In genomic region chr1:15847893-15848142, GRCh38 we compare ENCODE assay signal across 8 cellular contexts. TPM values are rescaled to one million over a fixed set of nuclear protein-coding genes. Genes with fewer than 3 reads are reported as not detected.
DNase-seq lines count a peak whose midpoint lies in the region; ATAC-seq and TF ChIP-seq lines count a peak whose summit lies in the region.

No MANE protein-coding gene starts in this region.

- peaks cover 24% of the 10 kb centered on the region for H3K79me1 ChIP-seq in trophoblast cell (ENCODE audit: low read length)

- peak overlapping the region; percentile 66 for H2AFZ ChIP-seq in DND-41 (ENCODE audit: low read depth, low read length)
- peak overlapping the region; percentile 49; the same call in 1 of the 2 replicates for H2AFZ ChIP-seq in PC-3 (ENCODE audit: low read length)
- H2AFZ ChIP-seq in trophoblast cell (ENCODE audit: insufficient read depth, low read length, poor library complexity) = peak overlapping the region; percentile 97

- peak overlapping the region; percentile 75 for H2BK12ac ChIP-seq in trophoblast cell (ENCODE audit: low read length)

- peak overlapping the region; percentile 86 for H4K12ac ChIP-seq in trophoblast cell (ENCODE audit: low read depth, low read length)

- H3K4me2 ChIP-seq in DND-41 (ENCODE audit: insufficient read depth, low read length) (peak overlapping the region; percentile 84), PC-3 (ENCODE audit: low read length) (peak overlapping the region; percentile 100), trophoblast cell (ENCODE audit: low read length) (peak overlapping the region; percentile 84)

- H3K4ac ChIP-seq in trophoblast cell (ENCODE audit: low read depth, low read length) = peak overlapping the region; percentile 95

- H4K8ac ChIP-seq in trophoblast cell (ENCODE audit: low read depth, low read length) = peak overlapping the region; percentile 71

- intact Hi-C loops in PC-3 (cut with micrococcal nuclease) = loop anchor here (1.0 to 5.0 kb wide), 3 partner anchors 13 to 69 kb away; no protein-coding TSS in a partner anchor

- H2AK5ac ChIP-seq in trophoblast cell (ENCODE audit: low read length) = peak overlapping the region; percentile 79

- peak overlapping the region; percentile 94 for H3K18ac ChIP-seq in trophoblast cell (ENCODE audit: low read length)

- peak overlapping the region; percentile 77 for H3K14ac ChIP-seq in trophoblast cell (ENCODE audit: low read length)

- POLR2A ChIA-PET in PC-3 (lab: Charles Lee; ENCODE audit: unreplicated experiment) = interaction anchor here (0.5 to 1.1 kb wide), 5 partner anchors 13 to 52 kb away, joined by 4 to 11 read pairs (median 7); no protein-coding TSS in a partner anchor

- H3K27me3 ChIP-seq in DND-41 (ENCODE audit: insufficient read depth, low read length, poor library complexity) (no peaks in the 10 kb centered on the region), PC-3 (ENCODE audit: low read length) (no peaks in the 10 kb centered on the region), trophoblast cell (ENCODE audit: insufficient read depth, low read length) (no peaks in the 10 kb centered on the region)

- peaks cover 7% of the 10 kb centered on the region for H3F3A ChIP-seq in PC-3 (ENCODE audit: low read length, unreplicated experiment)

- WGBS in trophoblast cell (ENCODE audit: extremely low coverage, insufficient coverage, insufficient read length) = no CpG with 5 or more reads among the region's 34 CpGs

- no peak overlapping the region for H3K23ac ChIP-seq in trophoblast cell (ENCODE audit: low read length)

- H2BK5ac ChIP-seq in trophoblast cell (ENCODE audit: low read depth, low read length, poor library complexity) = peak overlapping the region; percentile 79

- no peaks in the 10 kb centered on the region for H3K9me2 ChIP-seq in PC-3 (replicated peaks; ENCODE audit: low read length)

- H3K4me3 ChIP-seq in DND-41 (ENCODE audit: low read depth in 1 of 2, low read length in 2 of 2) = peak overlapping the region; percentile 65 to 66; a peak in 3 of 4 replicates
- H3K4me3 ChIP-seq in PC-3 (ENCODE audit: low read length) = peak overlapping the region; percentile 90
- H3K4me3 ChIP-seq in trophoblast cell (ENCODE audit: low read depth, low read length) = peak overlapping the region; percentile 92

- H3K4me1 ChIP-seq in DND-41 (ENCODE audit: insufficient read depth, low read length) = peaks cover 64% of the 10 kb centered on the region
- peaks cover 46% of the 10 kb centered on the region for H3K4me1 ChIP-seq in PC-3 (ENCODE audit: insufficient read depth, low read length)
- H3K4me1 ChIP-seq in trophoblast cell (ENCODE audit: control insufficient read depth in 1 of 2, insufficient read depth in 2 of 2, low read length in 2 of 2) = peaks cover 0 to 1% of the 10 kb centered on the region in 2 experiments

- no peak for TF ChIP-seq CTCF in DND-41 (IDR thresholded peaks at IDR 0.05; ENCODE audit: borderline replicate concordance, extremely low read depth, low read length, poor library complexity, severe bottlenecking)
- TF ChIP-seq CTCF in PC-3 (conservative IDR thresholded peaks at IDR 0.05; ENCODE audit: low read depth, low read length) = no peak
- no peak for TF ChIP-seq CTCF in GM10266 (IDR thresholded peaks at IDR 0.05; ENCODE audit: control insufficient read depth, insufficient read depth, low read depth, missing control alignments)

- no peak for ATAC-seq in DND-41 (ENCODE audit: insufficient read depth, low read depth)
- ATAC-seq in PC-3 = no peak
- ATAC-seq in HG03469 (IDR thresholded peaks at IDR 0.05; ENCODE audit: unreplicated experiment) = no peak

- BruUV-seq in PC-3 (replicated peaks; lab: Mats Ljungman, UMichigan) = no TSS peak

- H3K36me3 ChIP-seq in DND-41 (ENCODE audit: insufficient read depth, low read length) (peaks cover 2% of the 10 kb centered on the region; the same call in 1 of the 2 replicates), PC-3 (ENCODE audit: low read depth, low read length) (no peaks in the 10 kb centered on the region), trophoblast cell (ENCODE audit: control insufficient read depth in 1 of 2, insufficient read depth in 2 of 2, low read length in 2 of 2) (no peaks in the 10 kb centered on the region)

- H2BK120ac ChIP-seq in trophoblast cell (ENCODE audit: insufficient read depth, low read length, poor library complexity) = peak overlapping the region; percentile 68

- peak overlapping the region; percentile 93 for H3K9ac ChIP-seq in DND-41 (ENCODE audit: low read depth, low read length)
- H3K9ac ChIP-seq in PC-3 (ENCODE audit: low read length) = peak overlapping the region; percentile 89
- peak overlapping the region; percentile 91 for H3K9ac ChIP-seq in trophoblast cell (ENCODE audit: low read length)

- peak overlapping the region; percentile 89 for H4K91ac ChIP-seq in trophoblast cell (ENCODE audit: low read depth, low read length)

- peaks cover 14% of the 10 kb centered on the region; the same call in 1 of the 2 replicates for H4K20me1 ChIP-seq in DND-41 (ENCODE audit: insufficient read depth, low read length)
- H4K20me1 ChIP-seq in PC-3 (ENCODE audit: low read length) = peaks cover 4% of the 10 kb centered on the region; the same call in 1 of the 2 replicates

- H3K9me3 ChIP-seq in DND-41 (ENCODE audit: insufficient read depth, low read length, severe bottlenecking) = no peaks in the 10 kb centered on the region
- H3K9me3 ChIP-seq in PC-3 (ENCODE audit: low read length) = no peaks in the 10 kb centered on the region
- no peaks in the 10 kb centered on the region for H3K9me3 ChIP-seq in trophoblast cell (ENCODE audit: insufficient read depth, low read depth, low read length)

- CTCF ChIA-PET in PC-3 (lab: Charles Lee) = interaction anchor here (0.7 to 1.0 kb wide), 3 partner anchors 15 to 57 kb away, joined by 3 to 11 read pairs (median 4); no protein-coding TSS in a partner anchor

- H3K79me2 ChIP-seq in DND-41 (ENCODE audit: insufficient read depth, low read length) = peaks cover 86% of the 10 kb centered on the region
- H3K79me2 ChIP-seq in PC-3 (ENCODE audit: low read length) = peaks cover 79% of the 10 kb centered on the region
- H3K79me2 ChIP-seq in trophoblast cell (ENCODE audit: control insufficient read depth, insufficient read depth, low read length, poor library complexity) = peaks cover 19% of the 10 kb centered on the region

- DNase-seq in DND-41 = no peak
- no peak for DNase-seq in PC-3
- DNase-seq in epithelial cell of prostate (ENCODE audit: low read depth, low spot score) = no peak
- DNase-seq in trophoblast cell = no peak
- no peak for DNase-seq in NCI-H1694 (lab: John Stamatoyannopoulos, UW)
- DNase-seq in activated CD8-positive, alpha-beta memory T cell treated with anti-CD3 and anti-CD28 coated beads for 24 hours = no peak
- no peak for DNase-seq in GM10266 (ENCODE audit: extremely low spot score)

- H3K27ac ChIP-seq in DND-41 (ENCODE audit: low read length) = peak overlapping the region; percentile 70
- peak overlapping the region; percentile 95; the same call in 1 of the 2 replicates for H3K27ac ChIP-seq in PC-3 (ENCODE audit: low read length)
- peak overlapping the region; percentile 90 for H3K27ac ChIP-seq in epithelial cell of prostate
- H3K27ac ChIP-seq in trophoblast cell (ENCODE audit: low read depth, low read length) = peak overlapping the region; percentile 94

RNA-seq across cellular contexts. Expression of gene SPEN, which starts 0.3 kb away (rescaled TPM):
- 26.7 and 35.7 TPM in 2 replicates for total RNA-seq in PC-3 (2014; rRNA removed)
- 21.2 and 21.4 TPM in 2 replicates for polyA plus RNA-seq in trophoblast cell (2013)

RNA-seq across cellular contexts. Expression of gene UQCRHL, which starts 40.4 kb away (rescaled TPM):
- total RNA-seq in PC-3 (2014; rRNA removed) = 8.7 and 11.2 TPM in 2 replicates
- polyA plus RNA-seq in trophoblast cell (2013) = 2.1 TPM in 2 replicates
